Comparison of ENCODE assay signal across 1 cellular context in the genomic region with DNA sequence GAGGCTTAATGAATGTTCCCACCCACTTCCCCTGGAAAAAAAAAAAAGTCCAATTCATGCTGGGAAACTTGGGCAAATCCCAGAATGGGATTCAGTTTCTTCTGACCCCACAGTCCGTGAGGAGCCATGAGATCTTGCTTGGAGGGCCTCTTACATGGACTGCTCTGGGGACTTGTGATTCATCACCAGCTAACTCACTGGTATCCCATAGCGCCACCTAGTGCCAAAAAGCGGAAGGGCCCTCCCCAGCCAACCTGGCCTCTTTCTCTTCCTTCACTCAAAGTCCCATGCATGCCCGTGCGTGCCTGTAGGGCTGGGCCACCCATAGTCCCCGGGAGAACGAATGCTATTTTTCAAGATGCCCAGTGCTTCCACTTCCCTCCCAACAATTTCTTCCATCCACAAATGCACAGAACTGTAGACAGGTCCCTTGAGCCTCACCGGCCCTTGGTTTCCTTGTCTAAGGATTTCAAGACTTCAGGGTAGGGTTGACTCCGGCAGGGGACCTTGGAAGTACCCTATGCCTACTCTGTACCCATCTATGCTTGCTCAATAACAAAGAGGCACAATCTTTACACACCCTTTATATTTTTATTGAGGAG.
TF ChIP-seq lines count a peak whose summit lies in the region.

No MANE protein-coding gene starts in this region.

TF ChIP-seq in IMR-90, 13 proteins besides CTCF, POLR2A, EP300 and RAD21:
- no peak for TF ChIP-seq MAFK (IDR thresholded peaks at IDR 0.05; ENCODE audit: low read depth, low read length)
- no peak for TF ChIP-seq RCOR1 (IDR thresholded peaks at IDR 0.05; ENCODE audit: insufficient replicate concordance, low read length)
- TF ChIP-seq, protein P1, sequence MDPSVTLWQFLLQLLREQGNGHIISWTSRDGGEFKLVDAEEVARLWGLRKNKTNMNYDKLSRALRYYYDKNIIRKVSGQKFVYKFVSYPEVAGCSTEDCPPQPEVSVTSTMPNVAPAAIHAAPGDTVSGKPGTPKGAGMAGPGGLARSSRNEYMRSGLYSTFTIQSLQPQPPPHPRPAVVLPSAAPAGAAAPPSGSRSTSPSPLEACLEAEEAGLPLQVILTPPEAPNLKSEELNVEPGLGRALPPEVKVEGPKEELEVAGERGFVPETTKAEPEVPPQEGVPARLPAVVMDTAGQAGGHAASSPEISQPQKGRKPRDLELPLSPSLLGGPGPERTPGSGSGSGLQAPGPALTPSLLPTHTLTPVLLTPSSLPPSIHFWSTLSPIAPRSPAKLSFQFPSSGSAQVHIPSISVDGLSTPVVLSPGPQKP (IDR thresholded peaks at IDR 0.05; ENCODE audit: borderline replicate concordance, low read depth, low read length): no peak
- TF ChIP-seq FOS (IDR thresholded peaks at IDR 0.05; ENCODE audit: low read depth, low read length): no peak
- no peak for TF ChIP-seq NFE2L2 (IDR thresholded peaks at IDR 0.05; ENCODE audit: low read depth, low read length)
- peak; percentile 32; the same call in 1 of the 2 replicates for TF ChIP-seq MAZ (IDR thresholded peaks at IDR 0.05; ENCODE audit: borderline replicate concordance, low read depth, low read length)
- TF ChIP-seq MXI1 (IDR thresholded peaks at IDR 0.05; ENCODE audit: borderline replicate concordance, low read depth, low read length): no peak
- TF ChIP-seq BHLHE40 (IDR thresholded peaks at IDR 0.05; ENCODE audit: low read depth, low read length): peak; percentile 4; the same call in 1 of the 2 replicates
- no peak for TF ChIP-seq CHD1 (IDR thresholded peaks at IDR 0.05; ENCODE audit: low read depth, low read length)
- no peak for TF ChIP-seq CEBPB (IDR thresholded peaks at IDR 0.05; ENCODE audit: low read depth, low read length)
- peak; percentile 66 for TF ChIP-seq SMC3 (IDR thresholded peaks at IDR 0.05; ENCODE audit: low read depth, low read length)
- no peak for TF ChIP-seq RFX5 (IDR thresholded peaks at IDR 0.05; ENCODE audit: low read depth, low read length)
